Comparison of ENCODE assay signal across 8 cellular contexts in genomic region chr9:92764381-92764987, GRCh38. TPM values are rescaled to one million over a fixed set of nuclear protein-coding genes. Genes with fewer than 3 reads are reported as not detected.
DNase-seq lines count a peak whose midpoint lies in the region; ATAC-seq and TF ChIP-seq lines count a peak whose summit lies in the region.

TSS of gene BICD2 (minus strand) at chr9:92764833. CDS start at chr9:92764744, 89 bp downstream.

- ATAC-seq in GM21423 (IDR thresholded peaks at IDR 0.05; ENCODE audit: unreplicated experiment) (peak; percentile 0), GM19463 (IDR thresholded peaks at IDR 0.05; ENCODE audit: unreplicated experiment) (no peak)
- ATAC-seq in effector memory CD8-positive, alpha-beta T cell (replicated peaks), result no peak

- peak within 1 kb of the TSS; percentile 96 for H3K27ac ChIP-seq in AG04450 (ENCODE audit: low read depth, low read length)
- H3K27ac ChIP-seq in muscle layer of duodenum (ENCODE audit: low read length), result peak within 1 kb of the TSS; percentile 89

- H3K27ac Mint-ChIP-seq in effector memory CD8-positive, alpha-beta T cell, result peak within 1 kb of the TSS; percentile 92 to 96

- H3K36me3 ChIP-seq in NT2/D1 (ENCODE audit: insufficient read depth, insufficient read length, low read length), result peaks cover 12% of the 10 kb centered on the region
- H3K36me3 ChIP-seq in muscle layer of duodenum (ENCODE audit: control insufficient read depth in 1 of 2, insufficient read depth in 2 of 2, low read length in 2 of 2), result no peaks in the 10 kb centered on the region

- H3K27me3 ChIP-seq in AG04450 (ENCODE audit: control insufficient read depth, insufficient read depth, low read length) (peaks cover 2% of the 10 kb centered on the region), NT2/D1 (ENCODE audit: insufficient read depth, insufficient read length) (no peaks in the 10 kb centered on the region), muscle layer of duodenum (ENCODE audit: low read depth, low read length) (no peaks in the 10 kb centered on the region)

- peak within 1 kb of the TSS; percentile 99 for H3K9ac ChIP-seq in NT2/D1 (ENCODE audit: insufficient read length, low read depth)

- POLR2A ChIA-PET in AG04450 (lab: Yijun Ruan, JAX), result interaction anchor here (0.6 to 2.0 kb wide), 4 partner anchors 17 to 233 kb away, joined by 3 to 8 read pairs (median 4); partner anchors contain the start of gene IPPK

- peaks cover 48 to 49% of the 10 kb centered on the region in 2 donors for H3K4me1 Mint-ChIP-seq in effector memory CD8-positive, alpha-beta T cell (ENCODE audit: low read depth in 2 of 2)

- H3K4me3 ChIP-seq in AG04450 (ENCODE audit: low read depth, low read length) (peak within 1 kb of the TSS; percentile 93), NT2/D1 (ENCODE audit: insufficient read length, low read depth) (peak within 1 kb of the TSS; percentile 98), muscle layer of duodenum (ENCODE audit: low read depth in 1 of 2, low read length in 2 of 2) (peak within 1 kb of the TSS; percentile 76 to 98)

- H3K27me3 Mint-ChIP-seq in effector memory CD8-positive, alpha-beta T cell, result peaks cover 0 to 8% of the 10 kb centered on the region in 2 donors

- CTCF ChIA-PET in AG04450 (lab: Charles Lee), result interaction anchor here (0.6 to 1.4 kb wide), 27 partner anchors 10 to 116 kb away, joined by 3 to 12 read pairs (median 4); no protein-coding TSS in a partner anchor

- TF ChIP-seq CTCF in AG04450 (IDR thresholded peaks at IDR 0.05; ENCODE audit: low read depth, low read length), result no peak

- no peaks in the 10 kb centered on the region for H3K9me3 Mint-ChIP-seq in effector memory CD8-positive, alpha-beta T cell

- peak within 1 kb of the TSS; percentile 94 for H3K4me3 Mint-ChIP-seq in effector memory CD8-positive, alpha-beta T cell

- H3K36me3 Mint-ChIP-seq in effector memory CD8-positive, alpha-beta T cell (ENCODE audit: insufficient read depth), result peaks cover 20% of the 10 kb centered on the region

- H3K9me3 ChIP-seq in AG04450 (ENCODE audit: control insufficient read depth, insufficient read depth, low read length), result no peaks in the 10 kb centered on the region; the same call in 1 of the 2 replicates
- no peaks in the 10 kb centered on the region for H3K9me3 ChIP-seq in NT2/D1 (ENCODE audit: insufficient read depth, low read length)
- H3K9me3 ChIP-seq in muscle layer of duodenum (ENCODE audit: control insufficient read depth in 1 of 2, low read length in 2 of 2), result no peaks in the 10 kb centered on the region

- DNase-seq in AG04450 (ENCODE audit: low read depth, low spot score) (no peak), NT2/D1 (ENCODE audit: low read depth, low spot score) (no peak), NCI-H526 (lab: John Stamatoyannopoulos, UW) (no peak), NCI-H1417 treated with DMSO at 0.1 percent for 48 hours (lab: John Stamatoyannopoulos, UW) (no peak)
- DNase-seq in effector memory CD8-positive, alpha-beta T cell, result no peak

- peaks cover 17% of the 10 kb centered on the region for H3K4me1 ChIP-seq in NT2/D1 (ENCODE audit: insufficient read depth, insufficient read length)
- peaks cover 17 to 44% of the 10 kb centered on the region in 2 donors for H3K4me1 ChIP-seq in muscle layer of duodenum (ENCODE audit: control insufficient read depth in 1 of 2, insufficient read depth in 2 of 2, low read length in 2 of 2)

RNA-seq across cellular contexts. Expression of gene BICD2, which starts in this region (rescaled TPM):
- polyA plus RNA-seq in AG04450 (2011; rRNA removed), result 11.2 and 13.4 TPM in 2 replicates
- polyA minus RNA-seq in AG04450 (2011; rRNA and poly(A)+ RNA removed), result 11.1 and 12.5 TPM in 2 replicates
